In the genomic region with DNA sequence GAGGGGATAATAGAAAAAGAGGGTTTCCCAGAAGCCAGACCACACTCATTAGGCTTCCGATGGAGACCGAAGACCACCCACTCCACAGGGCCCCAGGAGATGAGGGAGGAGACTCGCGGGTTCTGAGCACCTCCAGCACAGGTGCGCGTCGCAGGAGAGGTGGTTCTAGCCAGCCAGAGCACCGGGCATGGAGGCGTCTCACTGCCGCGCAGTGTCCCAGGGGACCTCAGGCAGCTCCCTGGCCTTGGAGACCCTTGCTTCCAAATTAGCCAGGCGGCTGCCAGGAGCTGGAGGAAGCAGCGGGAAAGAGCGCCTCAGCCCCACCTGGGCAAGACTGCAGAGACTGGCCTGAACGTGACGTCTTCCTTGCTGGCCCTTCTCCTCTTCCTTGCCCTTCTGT, we compare ENCODE assay signal across 27 cellular contexts.
"Had no signal": no experiment of that assay in that cellular context is flagged by ENCODE, and none has a peak within 500 bp of the region (broad histone marks: within the 10 kb centered on the region; RNA-seq: fewer than 3 reads in every experiment).

No MANE protein-coding gene starts in this region.

- H3K9me3 Mint-ChIP-seq: activated CD8-positive, alpha-beta T cell treated with anti-CD3 and anti-CD28 coated beads for 36 hours; activated T-cell treated with anti-CD3 and anti-CD28 coated beads, Interleukin-2, amount 50 U/mL, for 4 hours had no signal

- ATAC-seq: activated CD4-positive, CD25-positive, alpha-beta regulatory T cell treated with anti-CD3 and anti-CD28 coated beads, Interleukin-2, amount 50 U/mL, for 24 hours; activated CD8-positive, alpha-beta T cell treated with anti-CD3 and anti-CD28 coated beads for 36 hours; activated T-cell treated with anti-CD3 and anti-CD28 coated beads, Interleukin-2, amount 50 U/mL, for 4 hours; activated T-helper 17 cell treated with anti-CD3 and anti-CD28 coated beads, Interleukin-2, amount 50 U/mL, for 72 hours; effector memory CD8-positive, alpha-beta T cell had no signal

- H3K36me3 ChIP-seq: brain microvascular endothelial cell, esophagus squamous epithelium had no signal

- H3K36me3 Mint-ChIP-seq: activated naive CD8-positive, alpha-beta T cell had no signal

- H3K27me3 ChIP-seq: brain microvascular endothelial cell, esophagus squamous epithelium had no signal

- H3K27ac Mint-ChIP-seq: activated B cell treated with CpG ODN at 0.5 μM for 24 hours; activated CD8-positive, alpha-beta T cell treated with anti-CD3 and anti-CD28 coated beads for 36 hours; activated naive CD8-positive, alpha-beta T cell; activated T-helper 17 cell treated with anti-CD3 and anti-CD28 coated beads, Interleukin-2, amount 50 U/mL, for 72 hours; effector memory CD8-positive, alpha-beta T cell had no signal

- H3K4me1 ChIP-seq: esophagus squamous epithelium had no signal

- H3K4me3 Mint-ChIP-seq: activated B cell treated with CpG ODN at 0.5 μM for 24 hours; activated CD8-positive, alpha-beta T cell treated with anti-CD3 and anti-CD28 coated beads for 36 hours; activated naive CD8-positive, alpha-beta T cell; activated T-cell treated with anti-CD3 and anti-CD28 coated beads, Interleukin-2, amount 50 U/mL, for 4 hours; activated T-helper 17 cell treated with anti-CD3 and anti-CD28 coated beads, Interleukin-2, amount 50 U/mL, for 72 hours; central memory CD8-positive, alpha-beta T cell; effector memory CD8-positive, alpha-beta T cell had no signal

- H3K4me3 ChIP-seq: esophagus squamous epithelium had no signal

- H3K4me1 Mint-ChIP-seq: activated B cell treated with CpG ODN at 0.5 μM for 24 hours; activated T-helper 17 cell treated with anti-CD3 and anti-CD28 coated beads, Interleukin-2, amount 50 U/mL, for 72 hours; central memory CD8-positive, alpha-beta T cell had no signal

- DNase-seq: activated B cell treated with CpG ODN at 0.5 μM for 24 hours; activated CD4-positive, alpha-beta T cell treated with anti-CD3 and anti-CD28 coated beads for 48 hours; activated CD4-positive, alpha-beta T cell treated with anti-CD3 and anti-CD28 coated beads, Interleukin-2, amount 50 U/mL, for 1 hour; activated CD4-positive, alpha-beta T cell treated with anti-CD3 and anti-CD28 coated beads, Interleukin-2, amount 50 U/mL, for 48 hours; activated CD8-positive, alpha-beta memory T cell treated with anti-CD3 and anti-CD28 coated beads for 24 hours; activated CD8-positive, alpha-beta T cell treated with anti-CD3 and anti-CD28 coated beads for 36 hours; activated effector memory CD4-positive, alpha-beta T cell treated with Interleukin-2 at 50 U/mL for 16 hours; activated gamma-delta T cell treated with Interleukin-2 at 50 U/mL for 16 hours; activated naive CD4-positive, alpha-beta T cell treated with anti-CD3 and anti-CD28 coated beads, Interleukin-2, amount 50 U/mL, for 16 hours; activated naive CD4-positive, alpha-beta T cell treated with Interleukin-2 at 50 U/mL for 16 hours; activated T-cell treated with anti-CD3 and anti-CD28 coated beads, Interleukin-2, amount 50 U/mL, for 4 hours; amniotic stem cell; brain microvascular endothelial cell; cortex of kidney; dermis blood vessel endothelial cell; effector CD4-positive, alpha-beta T cell; effector memory CD8-positive, alpha-beta T cell; erythroblast; esophagus squamous epithelium; foreskin melanocyte; head of caudate nucleus; T-helper 2 cell had no signal

- H3K9me3 ChIP-seq: esophagus squamous epithelium had no signal

- H3K27ac ChIP-seq: brain microvascular endothelial cell, esophagus squamous epithelium, VCaP had no signal

- H3K27me3 Mint-ChIP-seq: activated B cell treated with CpG ODN at 0.5 μM for 24 hours; activated CD8-positive, alpha-beta T cell treated with anti-CD3 and anti-CD28 coated beads for 36 hours; activated naive CD8-positive, alpha-beta T cell; activated T-helper 17 cell treated with anti-CD3 and anti-CD28 coated beads, Interleukin-2, amount 50 U/mL, for 72 hours; central memory CD8-positive, alpha-beta T cell; effector memory CD8-positive, alpha-beta T cell had no signal
